ENCODE assay signal across 1 cellular context in genomic region chr6:158595223-158595622, GRCh38.
TF ChIP-seq lines count a peak whose summit lies in the region.

No MANE protein-coding gene starts in this region.

TF ChIP-seq in SK-N-SH, 30 proteins besides CTCF, POLR2A, EP300 and RAD21 (continued from another document):
- TF ChIP-seq GATA2 (CRISPR knock-in tag; IDR thresholded peaks at IDR 0.05) = no peak
- no peak for TF ChIP-seq USF2 (IDR thresholded peaks at IDR 0.05; ENCODE audit: borderline replicate concordance, low read depth, low read length)
- no peak for TF ChIP-seq IRF3 (IDR thresholded peaks at IDR 0.05; ENCODE audit: low read depth, low read length)
TF ChIP-seq in SK-N-SH: peak in this region for 0.
